20 cellular contexts compared by ENCODE assay signal in genomic region chr22:32855023-32855756, GRCh38. TPM values are rescaled to one million over a fixed set of nuclear protein-coding genes. Genes with fewer than 3 reads are reported as not detected.
DNase-seq lines count a peak whose midpoint lies in the region; ATAC-seq and TF ChIP-seq lines count a peak whose summit lies in the region.
"Had no signal": no experiment of that assay in that cellular context is flagged by ENCODE, and none has a peak within 500 bp of the region (broad histone marks: within the 10 kb centered on the region; RNA-seq: fewer than 3 reads in every experiment).

No MANE protein-coding gene starts in this region.

- H3K4me1 ChIP-seq in heart left ventricle = peaks cover 19 to 80% (median 46%) of the 10 kb centered on the region in 12 donors
- peaks cover 22 to 65% (median 33%) of the 10 kb centered on the region in 3 donors for H3K4me1 ChIP-seq in gastroesophageal sphincter
- H3K4me1 ChIP-seq in sigmoid colon = peaks cover 0 to 32% (median 31%) of the 10 kb centered on the region in 4 donors
- H3K4me1 ChIP-seq in uterus = peaks cover 18 to 19% of the 10 kb centered on the region in 2 donors
- H3K4me1 ChIP-seq: HAP-1, SJCRH30 had no signal

- H3K9me3 ChIP-seq in heart left ventricle = no peaks in the 10 kb centered on the region
- H3K9me3 ChIP-seq in gastroesophageal sphincter = no peaks in the 10 kb centered on the region
- H3K9me3 ChIP-seq in sigmoid colon = no peaks in the 10 kb centered on the region
- no peaks in the 10 kb centered on the region for H3K9me3 ChIP-seq in uterus
- H3K9me3 ChIP-seq: HAP-1, SJCRH30 had no signal

- H3K27me3 ChIP-seq in heart left ventricle (no peaks in the 10 kb centered on the region), gastroesophageal sphincter (no peaks in the 10 kb centered on the region), sigmoid colon (no peaks in the 10 kb centered on the region), uterus (no peaks in the 10 kb centered on the region)
- H3K27me3 ChIP-seq: SJCRH30 had no signal

- 87 to 97% (median 93%) methylated on average over 6 to 8 of the region's 8 CpGs for WGBS in heart left ventricle, 4 donors
- WGBS in gastroesophageal sphincter (ENCODE audit: low coverage in 1 of 2), 2 donors = 79 to 87% methylated on average over 4 to 7 of the region's 8 CpGs
- 84 to 90% methylated on average over 8 of the region's 8 CpGs for WGBS in sigmoid colon, 2 donors

- H3K36me3 ChIP-seq in heart left ventricle = peaks cover 0 to 81% (median 65%) of the 10 kb centered on the region in 9 donors
- H3K36me3 ChIP-seq in gastroesophageal sphincter = peaks cover 0 to 74% of the 10 kb centered on the region in 2 donors
- peaks cover 5 to 57% (median 36%) of the 10 kb centered on the region in 4 donors for H3K36me3 ChIP-seq in sigmoid colon
- no peaks in the 10 kb centered on the region for H3K36me3 ChIP-seq in uterus
- H3K36me3 ChIP-seq: HAP-1 had no signal

- intact Hi-C loops in heart left ventricle (cut with DNase I) = loop anchor here in 1 of 10 donors (2.0 kb wide), 1 partner anchor 26 kb away; no protein-coding TSS in a partner anchor
- intact Hi-C loops in left ventricle myocardium superior (cut with micrococcal nuclease) = no loop called here
- intact Hi-C loops in sigmoid colon (cut with DNase I) = no loop called here
- intact Hi-C loops in uterus (cut with DNase I; ENCODE audit: low total_unique reads) = loop anchor here (10.0 kb wide), 1 partner anchor 60 kb away; no protein-coding TSS in a partner anchor

- TF ChIP-seq EP300 in gastroesophageal sphincter (IDR thresholded peaks at IDR 0.05) = no peak
- TF ChIP-seq EP300 in sigmoid colon (IDR thresholded peaks at IDR 0.05) = no peak

- H3K27ac ChIP-seq in heart left ventricle = peak overlapping the region in 7 of 12 donors; percentile 28 to 94 (median 81)
- peak overlapping the region in 3 of 4 donors; percentile 35 to 86 (median 85) for H3K27ac ChIP-seq in gastroesophageal sphincter
- peak overlapping the region in 3 of 4 donors; percentile 3 to 38 (median 22) for H3K27ac ChIP-seq in sigmoid colon
- peak overlapping the region; percentile 30 to 82 for H3K27ac ChIP-seq in uterus
- H3K27ac ChIP-seq: KMS-11, SJCRH30 had no signal

- H3K4me3 ChIP-seq in heart left ventricle (no peak overlapping the region), gastroesophageal sphincter (no peak overlapping the region), sigmoid colon (no peak overlapping the region), uterus (no peak overlapping the region)
- H3K4me3 ChIP-seq: HAP-1, SJCRH30 had no signal

- TF ChIP-seq CTCF in heart left ventricle (IDR thresholded peaks at IDR 0.05) = no peak
- TF ChIP-seq CTCF in gastroesophageal sphincter (IDR thresholded peaks at IDR 0.05) = no peak
- no peak for TF ChIP-seq CTCF in sigmoid colon (IDR thresholded peaks at IDR 0.05)
- TF ChIP-seq CTCF in uterus (IDR thresholded peaks at IDR 0.05) = no peak

- TF ChIP-seq POLR2A in heart left ventricle (IDR thresholded peaks at IDR 0.05) (no peak), gastroesophageal sphincter (IDR thresholded peaks at IDR 0.05) (no peak), sigmoid colon (IDR thresholded peaks at IDR 0.05) (no peak), uterus (IDR thresholded peaks at IDR 0.05) (no peak)

- no peak for DNase-seq in heart left ventricle
- no peak for DNase-seq in left ventricle myocardium superior
- DNase-seq in sigmoid colon = no peak
- DNase-seq in uterus = no peak
- DNase-seq in A172 (ENCODE audit: low spot score) = no peak
- DNase-seq: 8988T; CD8-positive, alpha-beta memory T cell; DMS79; NCI-H1436; NCI-H2029; NCI-H2171; NCI-H446 treated with DMSO at 0.1 percent for 48 hours; NK-92 treated with Interleukin-12 subunit alpha and Interleukin-12 subunit beta, amount 100 ng/mL, for 24 hours; SJCRH30 had no signal

- no peak for ATAC-seq in heart left ventricle
- no peak for ATAC-seq in left ventricle myocardium superior
- no peak for ATAC-seq in gastroesophageal sphincter
- no peak for ATAC-seq in HG02852 (IDR thresholded peaks at IDR 0.05; ENCODE audit: unreplicated experiment)
- no peak for ATAC-seq in HG02763 (IDR thresholded peaks at IDR 0.05; ENCODE audit: unreplicated experiment)

RNA-seq across cellular contexts. Expression of gene TIMP3, which starts 53.7 kb away (rescaled TPM):
- total RNA-seq in heart left ventricle (100 to 1,000 TPM; 121 to 629 (median 187) TPM), left ventricle myocardium superior (256 TPM), gastroesophageal sphincter (100 to 1,000 TPM; 560 to 818 (median 738) TPM), sigmoid colon (100 to 1,000 TPM; 120 to 295 (median 205) TPM), uterus (100 to 1,000 TPM; 192 to 702 (median 423) TPM)
- polyA plus RNA-seq in heart left ventricle (100 to 1,000 TPM; 112 to 137 TPM), sigmoid colon (10 to 100 TPM in 2 of 3 donors, 1 to 10 TPM in 1; 4.6 to 40.0 (median 10.2) TPM)
- 9.0 and 17.6 TPM in 2 replicates for total RNA-seq in A172 (2014; rRNA removed; shearing (Covaris generic))
- total RNA-seq: OCI-LY7 had no signal
- polyA plus RNA-seq: CD8-positive, alpha-beta memory T cell had no signal

Comparison
In these comparisons a context has a peak if more than half of its experiments do, and no peak if none do; other contexts are left out.
1. H3K27ac ChIP-seq: peak in every context shown above with its lines; median percentile 85 in gastroesophageal sphincter; 81 in heart left ventricle; 56 in uterus; 22 in sigmoid colon.